In the genomic region with DNA sequence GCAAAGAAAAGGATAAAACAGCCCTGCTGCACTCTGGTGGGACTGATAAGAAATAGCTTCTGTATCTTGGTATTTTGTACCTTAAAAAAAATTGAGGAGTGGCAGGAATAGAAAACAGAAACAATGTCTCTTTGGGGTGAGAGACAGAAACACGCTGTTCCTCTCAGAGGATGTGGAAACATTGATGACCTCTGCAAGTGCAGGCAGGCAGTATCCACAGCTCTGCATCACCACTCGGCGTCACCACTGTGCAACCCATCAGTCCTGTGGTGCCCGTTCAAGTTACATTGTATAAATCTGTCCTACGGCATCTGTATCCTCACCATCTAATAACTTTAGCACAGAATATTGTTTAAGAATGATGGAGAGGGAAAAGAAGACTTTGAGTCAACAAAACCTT, we compare ENCODE assay signal across 9 cellular contexts.
A peak's percentile ranks its signal among the peaks of the same experiment; 100 is the strongest.
DNase-seq lines count a peak whose midpoint lies in the region; ATAC-seq and TF ChIP-seq lines count a peak whose summit lies in the region.
"Had no signal": no experiment of that assay in that cellular context is flagged by ENCODE, and none has a peak within 500 bp of the region (broad histone marks: within the 10 kb centered on the region; RNA-seq: fewer than 3 reads in every experiment).

No MANE protein-coding gene starts in this region.

- ATAC-seq in HG02943 (IDR thresholded peaks at IDR 0.05; ENCODE audit: low read depth, unreplicated experiment), result peak; percentile 74
- ATAC-seq in lower lobe of right lung, result peak; percentile 83 to 89
- ATAC-seq in GM21723 (IDR thresholded peaks at IDR 0.05; ENCODE audit: unreplicated experiment), result no peak

- CTCF ChIA-PET in MCF 10A (lab: Yijun Ruan, JAX), result interaction anchor here (0.5 to 1.2 kb wide), 5 partner anchors 9 to 352 kb away, joined by 3 to 4 read pairs (median 4); no protein-coding TSS in a partner anchor

- H3K36me3 ChIP-seq in lower lobe of right lung, result no peaks in the 10 kb centered on the region

- BruUV-seq in MCF 10A (replicated peaks; lab: Mats Ljungman, UMichigan), result no TSS peak

- H3K9me3 Mint-ChIP-seq in MCF 10A (ENCODE audit: unreplicated experiment), result peaks cover 10% of the 10 kb centered on the region
- H3K9me3 Mint-ChIP-seq in type B pancreatic cell, result peaks cover 3% of the 10 kb centered on the region

- H3K27me3 Mint-ChIP-seq in MCF 10A (ENCODE audit: insufficient read depth, unreplicated experiment), result no peaks in the 10 kb centered on the region
- H3K27me3 Mint-ChIP-seq in type B pancreatic cell, result no peaks in the 10 kb centered on the region

- H3K36me3 Mint-ChIP-seq in MCF 10A (ENCODE audit: insufficient read depth, unreplicated experiment), result no peaks in the 10 kb centered on the region
- H3K36me3 Mint-ChIP-seq in type B pancreatic cell, result peaks cover 6% of the 10 kb centered on the region

- H3K27me3 ChIP-seq in lower lobe of right lung (ENCODE audit: low read depth), result no peaks in the 10 kb centered on the region

- DNase-seq in GM12865 (ENCODE audit: low read depth), result peak; percentile 3
- peak; percentile 28 for DNase-seq in MCF 10A (ENCODE audit: unreplicated experiment)
- peak; percentile 69 for DNase-seq in lower lobe of right lung
- DNase-seq in stimulated activated naive CD4-positive, alpha-beta T cell (lab: John Stamatoyannopoulos, UW), result no peak
- no peak for DNase-seq in type B pancreatic cell (ENCODE audit: extremely low spot score, unreplicated experiment)
- no peak for DNase-seq in GDM1 (lab: John Stamatoyannopoulos, UW)

- POLR2A ChIA-PET in MCF 10A (lab: Yijun Ruan, JAX), result interaction anchor here (0.7 to 1.1 kb wide), 5 partner anchors 21 to 152 kb away, joined by 3 to 4 read pairs (median 3); no protein-coding TSS in a partner anchor

- no peak overlapping the region for H3K4me3 Mint-ChIP-seq in MCF 10A (ENCODE audit: unreplicated experiment)
- no peak overlapping the region for H3K4me3 Mint-ChIP-seq in type B pancreatic cell

- H3K4me3 ChIP-seq in GM12865 (ENCODE audit: low read depth, low read length) (no peak overlapping the region), lower lobe of right lung (no peak overlapping the region)

- intact Hi-C loops in MCF 10A (cut with micrococcal nuclease) (no loop called here), lower lobe of right lung (cut with DNase I) (no loop called here)

- H3K27ac Mint-ChIP-seq in MCF 10A (ENCODE audit: low read depth, unreplicated experiment) (peak overlapping the region; percentile 44), type B pancreatic cell (no peak overlapping the region)

- TF ChIP-seq CTCF in GM12865 (IDR thresholded peaks at IDR 0.05; ENCODE audit: insufficient read depth, low read depth, low read length, missing control alignments) (no peak), MCF 10A (IDR thresholded peaks at IDR 0.05; ENCODE audit: unreplicated experiment) (no peak), lower lobe of right lung (IDR thresholded peaks at IDR 0.05) (peak; percentile 12), type B pancreatic cell (conservative IDR thresholded peaks at IDR 0.05) (no peak)

- H3K4me1 Mint-ChIP-seq in MCF 10A (ENCODE audit: insufficient read depth, unreplicated experiment) (peaks cover 23% of the 10 kb centered on the region), type B pancreatic cell (ENCODE audit: unreplicated experiment) (peaks cover 22% of the 10 kb centered on the region)

- no peak overlapping the region for H3K27ac ChIP-seq in lower lobe of right lung
- H3K27ac ChIP-seq: parathyroid adenoma had no signal

- H3K4me1 ChIP-seq in lower lobe of right lung, result peaks cover 13% of the 10 kb centered on the region
- H3K4me1 ChIP-seq: parathyroid adenoma had no signal

- peaks cover 3% of the 10 kb centered on the region for H3K9me3 ChIP-seq in lower lobe of right lung

Comparison
In these comparisons a context has a peak if more than half of its experiments do, and no peak if none do; other contexts are left out.
1. DNase-seq: peak in GM12865 (single experiment), MCF 10A (single experiment) and lower lobe of right lung (single experiment); none in stimulated activated naive CD4-positive, alpha-beta T cell (0 of 6), type B pancreatic cell (single experiment) and GDM1 (single experiment).